In the genomic region with DNA sequence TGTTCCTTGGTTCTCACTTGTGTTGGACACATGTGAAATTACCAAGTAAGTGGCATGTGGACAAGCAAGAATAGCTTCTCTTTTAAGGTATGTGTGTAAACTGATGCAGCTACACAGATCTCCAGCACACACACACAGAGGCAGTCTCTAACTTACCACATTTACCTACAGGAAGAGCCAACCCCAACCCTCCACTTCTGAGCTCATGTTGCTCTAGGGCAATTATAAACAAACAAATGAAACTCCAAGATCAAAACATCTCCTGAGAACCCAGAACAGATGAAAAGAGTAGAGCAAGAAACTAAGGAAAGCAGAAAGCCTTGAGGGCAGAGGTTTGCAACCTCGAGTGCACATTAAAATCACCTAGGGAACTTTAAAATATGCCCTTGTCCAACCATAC, we compare ENCODE assay signal across 22 cellular contexts. TPM values are rescaled to one million over a fixed set of nuclear protein-coding genes. Genes with fewer than 3 reads are reported as not detected.
DNase-seq lines count a peak whose midpoint lies in the region; ATAC-seq and TF ChIP-seq lines count a peak whose summit lies in the region.
"Had no signal": no experiment of that assay in that cellular context is flagged by ENCODE, and none has a peak within 500 bp of the region (broad histone marks: within the 10 kb centered on the region; RNA-seq: fewer than 3 reads in every experiment).

No MANE protein-coding gene starts in this region.

- no TSS peak for BruUV-seq in OCI-LY7 (replicated peaks; lab: Mats Ljungman, UMichigan)

- CTCF ChIA-PET in OCI-LY7 (lab: Charles Lee; ENCODE audit: unreplicated experiment) = interaction anchor here (1.0 to 2.1 kb wide), 2 partner anchors 61 to 104 kb away, joined by 6 to 8 read pairs; no protein-coding TSS in a partner anchor

- H3K4me1 Mint-ChIP-seq in natural killer cell treated with Interleukin-12 subunit alpha and Interleukin-12 subunit beta and Interleukin-15 and Interleukin-18, amount 100 ng/mL, for 72 hours (ENCODE audit: low read depth in 2 of 2) = no peaks in the 10 kb centered on the region
- H3K4me1 Mint-ChIP-seq: GM23338 had no signal

- no peak overlapping the region for H3K4ac ChIP-seq in trophoblast cell (ENCODE audit: low read depth, low read length)

- H4K91ac ChIP-seq in trophoblast cell (ENCODE audit: low read depth, low read length) = no peak overlapping the region

- no peaks in the 10 kb centered on the region for H3K79me1 ChIP-seq in trophoblast cell (ENCODE audit: low read length)

- H3K9ac ChIP-seq in trophoblast cell (ENCODE audit: low read length) = no peak overlapping the region

- no peaks in the 10 kb centered on the region for H3K36me3 ChIP-seq in OCI-LY7 (ENCODE audit: insufficient read depth, low read length)
- no peaks in the 10 kb centered on the region for H3K36me3 ChIP-seq in trophoblast cell (ENCODE audit: control insufficient read depth in 1 of 2, insufficient read depth in 2 of 2, low read length in 2 of 2)
- H3K36me3 ChIP-seq: BE2C had no signal

- H2AK5ac ChIP-seq in trophoblast cell (ENCODE audit: low read length) = no peak overlapping the region

- no peak overlapping the region for H2BK12ac ChIP-seq in trophoblast cell (ENCODE audit: low read length)

- H2BK5ac ChIP-seq in trophoblast cell (ENCODE audit: low read depth, low read length, poor library complexity) = no peak overlapping the region

- no peak overlapping the region for H4K8ac ChIP-seq in trophoblast cell (ENCODE audit: low read depth, low read length)

- H3K23ac ChIP-seq in trophoblast cell (ENCODE audit: low read length) = no peak overlapping the region

- H3K9me3 ChIP-seq in OCI-LY7 (ENCODE audit: low read length) (no peaks in the 10 kb centered on the region), trophoblast cell (ENCODE audit: insufficient read depth, low read depth, low read length) (no peaks in the 10 kb centered on the region)
- H3K9me3 ChIP-seq: BE2C had no signal

- H3K4me3 ChIP-seq in OCI-LY7 (ENCODE audit: low read depth, low read length, poor library complexity, severe bottlenecking) (no peak overlapping the region), trophoblast cell (ENCODE audit: low read depth, low read length) (no peak overlapping the region)
- H3K4me3 ChIP-seq: GM23338 had no signal

- peak overlapping the region; percentile 53 for H3K4me2 ChIP-seq in OCI-LY7 (ENCODE audit: low read length)
- no peak overlapping the region for H3K4me2 ChIP-seq in trophoblast cell (ENCODE audit: low read length)
- H3K4me2 ChIP-seq: GM23338 had no signal

- peak; percentile 30 for ATAC-seq in HG02610 (IDR thresholded peaks at IDR 0.05; ENCODE audit: unreplicated experiment)
- ATAC-seq in HG03039 (IDR thresholded peaks at IDR 0.05; ENCODE audit: unreplicated experiment) = no peak
- ATAC-seq in HG02981 (IDR thresholded peaks at IDR 0.05; ENCODE audit: unreplicated experiment) = no peak
- no peak for ATAC-seq in natural killer cell treated with Interleukin-12 subunit alpha and Interleukin-12 subunit beta and Interleukin-15 and Interleukin-18, amount 100 ng/mL, for 72 hours
- ATAC-seq: CD8-positive, alpha-beta T cell; GM23338; HCT116 had no signal

- intact Hi-C loops in OCI-LY7 (cut with micrococcal nuclease; ENCODE audit: unreplicated experiment) = no loop called here

- no peaks in the 10 kb centered on the region for H3K9me3 Mint-ChIP-seq in natural killer cell treated with Interleukin-12 subunit alpha and Interleukin-12 subunit beta and Interleukin-15 and Interleukin-18, amount 100 ng/mL, for 72 hours
- H3K9me3 Mint-ChIP-seq: CD8-positive, alpha-beta T cell; HFFc6 had no signal

- H3K27ac ChIP-seq in OCI-LY7 (ENCODE audit: low read depth, low read length, poor library complexity, severe bottlenecking) (peak overlapping the region; percentile 51), trophoblast cell (ENCODE audit: low read depth, low read length) (no peak overlapping the region)
- H3K27ac ChIP-seq: HL-60 had no signal

- H3K36me3 Mint-ChIP-seq in natural killer cell treated with Interleukin-12 subunit alpha and Interleukin-12 subunit beta and Interleukin-15 and Interleukin-18, amount 100 ng/mL, for 72 hours = no peaks in the 10 kb centered on the region
- H3K36me3 Mint-ChIP-seq: CD14-positive monocyte; CD8-positive, alpha-beta T cell had no signal

- WGBS in trophoblast cell (ENCODE audit: extremely low coverage, insufficient coverage, insufficient read length) = no CpG with 5 or more reads among the region's 1 CpG

- H3K79me2 ChIP-seq in OCI-LY7 (ENCODE audit: insufficient read depth, low read depth, low read length) (no peaks in the 10 kb centered on the region), trophoblast cell (ENCODE audit: control insufficient read depth, insufficient read depth, low read length, poor library complexity) (no peaks in the 10 kb centered on the region)

- POLR2A ChIA-PET in OCI-LY7 (lab: Charles Lee) = interaction anchor here (0.7 to 1.2 kb wide), 7 partner anchors 12 to 501 kb away, joined by 3 to 4 read pairs (median 3); no protein-coding TSS in a partner anchor

- H3K9me2 ChIP-seq in OCI-LY7 (ENCODE audit: insufficient read depth, low read length) = no peaks in the 10 kb centered on the region

- peaks cover 32% of the 10 kb centered on the region for H3K4me1 ChIP-seq in OCI-LY7 (ENCODE audit: insufficient read depth, low read length, poor library complexity, severe bottlenecking)
- no peaks in the 10 kb centered on the region for H3K4me1 ChIP-seq in trophoblast cell (ENCODE audit: control insufficient read depth in 1 of 2, insufficient read depth in 2 of 2, low read length in 2 of 2)
- H3K4me1 ChIP-seq: BE2C had no signal

- DNase-seq in ELF-1 (ENCODE audit: low read depth, low spot score) (peak; percentile 10), OCI-LY7 (ENCODE audit: low spot score) (peak; percentile 21), trophoblast cell (no peak), HUDEP-2 (lab: John Stamatoyannopoulos, UW; ENCODE audit: unreplicated experiment in 76 of 76) (no peak)
- DNase-seq in natural killer cell treated with Interleukin-12 subunit alpha and Interleukin-12 subunit beta and Interleukin-15 and Interleukin-18, amount 100 ng/mL, for 72 hours (ENCODE audit: low spot score) = no peak
- DNase-seq: ACHN; BE2C; Calu3; CD8-positive, alpha-beta T cell; DMS79 treated with DMSO at 0.1 percent for 48 hours; H7; HFFc6; IMR-90; Karpas-422; KBM-7 had no signal

- H4K20me1 ChIP-seq in OCI-LY7 (ENCODE audit: insufficient read depth, low read length) = no peaks in the 10 kb centered on the region

- TF ChIP-seq CTCF in OCI-LY7 (conservative IDR thresholded peaks at IDR 0.05; ENCODE audit: low read length) = no peak

- no peak overlapping the region for H4K12ac ChIP-seq in trophoblast cell (ENCODE audit: low read depth, low read length)

- no peak overlapping the region for H3K27ac Mint-ChIP-seq in natural killer cell treated with Interleukin-12 subunit alpha and Interleukin-12 subunit beta and Interleukin-15 and Interleukin-18, amount 100 ng/mL, for 72 hours
- H3K27ac Mint-ChIP-seq: CD14-positive monocyte; CD8-positive, alpha-beta T cell; GM23338; HFFc6 had no signal

- H2AFZ ChIP-seq in OCI-LY7 (ENCODE audit: low read length) (peak overlapping the region; percentile 97), trophoblast cell (ENCODE audit: insufficient read depth, low read length, poor library complexity) (no peak overlapping the region)
- H2AFZ ChIP-seq: GM23338 had no signal

- no peak overlapping the region for H3K4me3 Mint-ChIP-seq in natural killer cell treated with Interleukin-12 subunit alpha and Interleukin-12 subunit beta and Interleukin-15 and Interleukin-18, amount 100 ng/mL, for 72 hours
- H3K4me3 Mint-ChIP-seq: CD14-positive monocyte; CD8-positive, alpha-beta T cell; GM23338; HFFc6 had no signal

- H3K14ac ChIP-seq in trophoblast cell (ENCODE audit: low read length) = no peak overlapping the region

- H3K27me3 Mint-ChIP-seq in natural killer cell treated with Interleukin-12 subunit alpha and Interleukin-12 subunit beta and Interleukin-15 and Interleukin-18, amount 100 ng/mL, for 72 hours = peaks cover 8 to 33% of the 10 kb centered on the region in 2 donors

- H3K18ac ChIP-seq in trophoblast cell (ENCODE audit: low read length) = no peak overlapping the region

- H2BK120ac ChIP-seq in trophoblast cell (ENCODE audit: insufficient read depth, low read length, poor library complexity) = peak overlapping the region; percentile 29

- H3K27me3 ChIP-seq in trophoblast cell (ENCODE audit: insufficient read depth, low read length) = no peaks in the 10 kb centered on the region
- H3K27me3 ChIP-seq: BE2C had no signal

RNA-seq across cellular contexts. Expression of a gene that starts 16.0 kb away (rescaled TPM):
- total RNA-seq in OCI-LY7 (2014; rRNA removed; shearing (Covaris generic)) = not detected in 2 replicates
- not detected in 2 replicates for total RNA-seq in OCI-LY7 (2022)
- 12.0 and 12.4 TPM in 2 replicates for polyA plus RNA-seq in trophoblast cell (2013)
- not detected for total RNA-seq in natural killer cell treated with Interleukin-12 subunit alpha and Interleukin-12 subunit beta and Interleukin-15 and Interleukin-18, amount 100 ng/mL, for 72 hours
- total RNA-seq: CD8-positive, alpha-beta T cell; HFFc6 had no signal
- polyA plus RNA-seq: CD14-positive monocyte had no signal

RNA-seq across cellular contexts. Expression of a gene that starts 48.9 kb away (rescaled TPM):
- 293 and 348 TPM in 2 replicates for total RNA-seq in OCI-LY7 (2014; rRNA removed; shearing (Covaris generic))
- total RNA-seq in OCI-LY7 (2022) = 309 and 338 TPM in 2 replicates
- polyA plus RNA-seq in trophoblast cell (2013) = 709 and 755 TPM in 2 replicates
- 100 to 1,000 TPM; 161 to 187 TPM for total RNA-seq in natural killer cell treated with Interleukin-12 subunit alpha and Interleukin-12 subunit beta and Interleukin-15 and Interleukin-18, amount 100 ng/mL, for 72 hours

RNA-seq across cellular contexts. Expression of a gene that starts 49.0 kb away (rescaled TPM):
- total RNA-seq in OCI-LY7 (2014; rRNA removed; shearing (Covaris generic)) = 14.2 and 15.4 TPM in 2 replicates
- total RNA-seq in OCI-LY7 (2022) = 17.7 and 22.5 TPM in 2 replicates
- 10.2 and 11.7 TPM in 2 replicates for polyA plus RNA-seq in trophoblast cell (2013)
- total RNA-seq in natural killer cell treated with Interleukin-12 subunit alpha and Interleukin-12 subunit beta and Interleukin-15 and Interleukin-18, amount 100 ng/mL, for 72 hours = 10 to 100 TPM in 1 of 2 donors, 1 to 10 TPM in 1; 6.5 to 10.9 TPM

Comparison
In these comparisons a context has a peak if more than half of its experiments do, and no peak if none do; other contexts are left out.
1. DNase-seq: peak in ELF-1 (single experiment) and OCI-LY7 (single experiment); none in trophoblast cell (0 of 2), natural killer cell treated with Interleukin-12 subunit alpha and Interleukin-12 subunit beta and Interleukin-15 and Interleukin-18, amount 100 ng/mL, for 72 hours (single experiment) and HUDEP-2 (0 of 76).